In the genomic region with DNA sequence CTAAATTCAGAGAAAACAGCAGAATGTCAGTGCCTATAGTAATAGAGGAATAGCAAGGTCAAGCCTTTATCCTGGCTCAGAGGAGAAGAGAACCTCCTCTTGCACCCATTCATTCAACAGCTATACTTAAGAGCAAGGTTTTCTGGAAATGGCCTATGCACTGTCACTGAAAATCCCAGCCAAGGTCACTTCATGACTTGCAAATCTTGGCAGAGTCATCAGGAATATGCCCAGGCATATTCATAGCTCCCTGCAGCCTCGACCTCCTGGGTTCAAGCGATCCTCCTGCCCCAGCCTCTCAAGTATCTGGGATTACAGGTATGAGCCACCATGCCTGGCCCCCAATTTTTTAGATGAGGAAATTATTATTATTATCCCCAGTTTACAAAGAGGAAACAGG, we compare ENCODE assay signal across 22 cellular contexts. TPM values are rescaled to one million over a fixed set of nuclear protein-coding genes. Genes with fewer than 3 reads are reported as not detected.
A peak's percentile ranks its signal among the peaks of the same experiment; 100 is the strongest.
DNase-seq lines count a peak whose midpoint lies in the region; ATAC-seq, FAIRE-seq and TF ChIP-seq lines count a peak whose summit lies in the region.
"Had no signal": no experiment of that assay in that cellular context is flagged by ENCODE, and none has a peak within 500 bp of the region (broad histone marks: within the 10 kb centered on the region; RNA-seq: fewer than 3 reads in every experiment).

No MANE protein-coding gene starts in this region.

- no peak overlapping the region for H2BK5ac ChIP-seq in mesendoderm (ENCODE audit: low read length)

- no peak overlapping the region for H4K8ac ChIP-seq in mesendoderm (ENCODE audit: low read depth, low read length)

- H2AFZ ChIP-seq in HepG2 (ENCODE audit: low read length): no peak overlapping the region
- H2AFZ ChIP-seq: GM23248 had no signal

- no peak overlapping the region for H3K23ac ChIP-seq in mesendoderm (ENCODE audit: low read length)

- TF ChIP-seq EP300 in HepG2 (IDR thresholded peaks at IDR 0.05; ENCODE audit: low read depth in 2 of 2, low read length in 2 of 2) (no peak), HepG2 (CRISPR knock-in tag; IDR thresholded peaks at IDR 0.05; ENCODE audit: borderline replicate concordance) (no peak)

- H3K4ac ChIP-seq in mesendoderm (ENCODE audit: low read depth, low read length): no peak overlapping the region

- H3K79me1 ChIP-seq in mesendoderm (ENCODE audit: low read length): no peaks in the 10 kb centered on the region

- in situ Hi-C loops in HepG2 (cut with HindIII; ENCODE audit: extremely low pct_ligation_motif_present, low pct_unique_long_range_greater_than_20kb): no loop called here
- in situ Hi-C loops in GM13977 (cut with MboI; ENCODE audit: low pct_unique_long_range_greater_than_20kb, low sequenced_read_pairs, unreplicated experiment): no loop called here

- H2BK120ac ChIP-seq in mesendoderm (ENCODE audit: low read depth, low read length): peak overlapping the region; percentile 49

- H3K4me3 ChIP-seq in HepG2 (replicated peaks in 1 of 3; ENCODE audit: insufficient read depth in 1 of 3, low read depth in 2 of 3, low read length in 3 of 3) (no peak overlapping the region), right lobe of liver (no peak overlapping the region), bronchial epithelial cell (ENCODE audit: low read depth, low read length) (no peak overlapping the region), mesendoderm (ENCODE audit: low read length) (no peak overlapping the region)
- H3K4me3 ChIP-seq: GM12878, GM23248 had no signal

- intact Hi-C loops in HepG2 (cut with micrococcal nuclease; ENCODE audit: unreplicated experiment) (no loop called here), right lobe of liver (cut with DNase I) (no loop called here)

- TF ChIP-seq POLR2A in HepG2 (IDR thresholded peaks at IDR 0.05; ENCODE audit: insufficient read depth in 1 of 2, low read depth in 2 of 2, low read length in 2 of 2) (no peak), right lobe of liver (IDR thresholded peaks at IDR 0.05) (no peak)

- ATAC-seq in HepG2 (no peak), right lobe of liver (no peak), HG03025 (IDR thresholded peaks at IDR 0.05; ENCODE audit: low FRiP score, unreplicated experiment) (no peak)
- ATAC-seq: GM12878 had no signal

- 80% methylated on average over 2 of the region's 2 CpGs for WGBS in HepG2 (ENCODE audit: low lambda C conversion rate)
- 86% methylated on average over 2 of the region's 2 CpGs for WGBS in right lobe of liver (ENCODE audit: insufficient coverage, low coverage, low lambda C conversion rate, missing lambda C conversion rate)
- WGBS in mesendoderm (ENCODE audit: extremely low coverage, insufficient coverage, low lambda C conversion rate): no CpG with 5 or more reads among the region's 2 CpGs

- no peak overlapping the region for H3K9ac ChIP-seq in HepG2 (ENCODE audit: insufficient read depth, low read depth, low read length)
- no peak overlapping the region for H3K9ac ChIP-seq in mesendoderm (ENCODE audit: low read length)
- H3K9ac ChIP-seq: GM23248 had no signal

- no peak for TF ChIP-seq RAD21 in HepG2 (CRISPR knock-in tag; IDR thresholded peaks at IDR 0.05)

- no peaks in the 10 kb centered on the region for H4K20me1 ChIP-seq in HepG2 (ENCODE audit: insufficient read depth, low read length)

- no peak for FAIRE-seq in HepG2 (lab: Jason Lieb, UNC)
- FAIRE-seq in bronchial epithelial cell (lab: Jason Lieb, UNC): no peak
- FAIRE-seq: GM12878, GM19239, H54 had no signal

- H3K4me2 ChIP-seq in HepG2 (ENCODE audit: low read depth, low read length) (no peak overlapping the region), mesendoderm (ENCODE audit: low read length) (no peak overlapping the region)

- H3K27ac ChIP-seq in HepG2 (ENCODE audit: extremely low read length, insufficient read depth, low read length) (no peak overlapping the region), right lobe of liver (no peak overlapping the region), mesendoderm (ENCODE audit: low read depth, low read length) (no peak overlapping the region)
- H3K27ac ChIP-seq: GM23248 had no signal

- H2BK15ac ChIP-seq in mesendoderm (replicated peaks; ENCODE audit: low read depth): no peak overlapping the region

- POLR2A ChIA-PET in HepG2 (lab: Yijun Ruan, JAX): no interaction called here

- H3K79me2 ChIP-seq in HepG2 (ENCODE audit: insufficient read depth, low read length) (no peaks in the 10 kb centered on the region), mesendoderm (ENCODE audit: control insufficient read depth, insufficient read depth, low read length) (no peaks in the 10 kb centered on the region)

- no peaks in the 10 kb centered on the region for H3K27me3 ChIP-seq in HepG2 (ENCODE audit: control insufficient read depth in 1 of 2, insufficient read depth in 2 of 2, low read length in 2 of 2)
- H3K27me3 ChIP-seq in right lobe of liver: no peaks in the 10 kb centered on the region
- H3K27me3 ChIP-seq in bronchial epithelial cell (ENCODE audit: control insufficient read depth, insufficient read depth, low read length): no peaks in the 10 kb centered on the region
- no peaks in the 10 kb centered on the region for H3K27me3 ChIP-seq in mesendoderm (ENCODE audit: insufficient read depth, low read length, poor library complexity)
- H3K27me3 ChIP-seq: BE2C had no signal

- H4K5ac ChIP-seq in mesendoderm (ENCODE audit: low read length): no peak overlapping the region

- peak overlapping the region; percentile 65 for H2AK5ac ChIP-seq in mesendoderm (ENCODE audit: low read length)

- peak overlapping the region; percentile 56 for H3K56ac ChIP-seq in mesendoderm (ENCODE audit: low read length)

- BruUV-seq in HepG2 (replicated peaks; lab: Mats Ljungman, UMichigan): no TSS peak

- peaks cover 56% of the 10 kb centered on the region for H3K4me1 ChIP-seq in HepG2 (ENCODE audit: insufficient read depth, low read length)
- peaks cover 0 to 11% (median 0%) of the 10 kb centered on the region in 4 donors for H3K4me1 ChIP-seq in right lobe of liver
- peaks cover 7% of the 10 kb centered on the region for H3K4me1 ChIP-seq in mesendoderm (ENCODE audit: control insufficient read depth, low read depth, low read length)
- H3K4me1 ChIP-seq: BE2C had no signal

- CTCF ChIA-PET in HepG2 (lab: Yijun Ruan, JAX; ENCODE audit: low intra/inter-chr PET ratio, low total read pairs): no interaction called here

- peak overlapping the region; percentile 69 for H3K18ac ChIP-seq in mesendoderm (ENCODE audit: low read length)

- TF ChIP-seq CTCF in HepG2 (CRISPR knock-in tag; IDR thresholded peaks at IDR 0.05) (no peak), right lobe of liver (IDR thresholded peaks at IDR 0.05) (no peak), bronchial epithelial cell (IDR thresholded peaks at IDR 0.05; ENCODE audit: insufficient read depth, low read length, severe bottlenecking) (no peak), GM13977 (IDR thresholded peaks at IDR 0.05; ENCODE audit: extremely low read depth, insufficient read depth, missing control alignments) (no peak)

- no peaks in the 10 kb centered on the region for H3K36me3 ChIP-seq in HepG2 (replicated peaks in 1 of 2; ENCODE audit: control insufficient read depth in 1 of 2, insufficient read depth in 2 of 2, low read length in 2 of 2)
- H3K36me3 ChIP-seq in right lobe of liver: no peaks in the 10 kb centered on the region
- no peaks in the 10 kb centered on the region for H3K36me3 ChIP-seq in bronchial epithelial cell (ENCODE audit: control insufficient read depth, insufficient read depth, low read length)
- H3K36me3 ChIP-seq in mesendoderm (ENCODE audit: control insufficient read depth, insufficient read depth, low read length): no peaks in the 10 kb centered on the region
- H3K36me3 ChIP-seq: BE2C had no signal

- DNase-seq in HepG2 (ENCODE audit: low spot score): no peak
- no peak for DNase-seq in right lobe of liver
- peak; percentile 10 for DNase-seq in bronchial epithelial cell (ENCODE audit: low read depth)
- no peak for DNase-seq in mesendoderm
- DNase-seq in GM13977 (ENCODE audit: low spot score): no peak
- DNase-seq in activated T-cell treated with anti-CD3 and anti-CD28 coated beads, Interleukin-2, amount 50 U/mL, for 1 hour: no peak
- DNase-seq: ACHN; BE2C; C1 segment of cervical spinal cord; CD4-positive, CD25-positive, alpha-beta regulatory T cell; CD8-positive, alpha-beta memory T cell; COR-L47; DMS 273 treated with DMSO at 0.1 percent for 48 hours; DMS53; DND-41; EL; GM23248; HCEC 1CT had no signal

- H3K9me3 ChIP-seq in HepG2 (ENCODE audit: low read length) (no peaks in the 10 kb centered on the region), right lobe of liver (no peaks in the 10 kb centered on the region)
- H3K9me3 ChIP-seq: BE2C had no signal

TF ChIP-seq in HepG2, 621 proteins besides CTCF, POLR2A, EP300 and RAD21 (continues in another document):
- TF ChIP-seq MTF2 (CRISPR knock-in tag; IDR thresholded peaks at IDR 0.05; ENCODE audit: borderline replicate concordance) (no peak), ZFP90 (CRISPR knock-in tag; IDR thresholded peaks at IDR 0.05; ENCODE audit: borderline replicate concordance) (peak; percentile 64; the same call in 1 of the 2 replicates), ZNF234 (CRISPR knock-in tag; conservative IDR thresholded peaks at IDR 0.05) (no peak)

RNA-seq across cellular contexts. Expression of a gene that starts 35.8 kb away (rescaled TPM):
- total RNA-seq in HepG2 (2016; rRNA removed; fragmentation: Illumina TruSeq; extraction: Trizol) (11.0 and 13.1 TPM in 2 replicates), right lobe of liver (10 to 100 TPM in 3 of 6 experiments, 1 to 10 TPM in 3; 3.5 to 20.5 (median 9.7) TPM), bronchial epithelial cell (8.4 and 12.0 TPM in 2 replicates)
- 7.4 and 7.7 TPM in 2 replicates for total RNA-seq in HepG2 (2016; cell fraction: cytosol; rRNA removed; fragmentation: Illumina TruSeq; extraction: Trizol; ENCODE audit: low read depth)
- total RNA-seq in HepG2 (2016; cell fraction: insoluble cytoplasmic fraction; rRNA removed; fragmentation: Illumina TruSeq; extraction: Trizol): 10.6 and 11.4 TPM in 2 replicates
- total RNA-seq in HepG2 (2016; cell fraction: membrane; rRNA removed; fragmentation: Illumina TruSeq; extraction: Trizol): 8.1 and 8.3 TPM in 2 replicates
- 6.7 and 7.6 TPM in 2 replicates for total RNA-seq in HepG2 (2016; cell fraction: nucleus; rRNA removed; fragmentation: Illumina TruSeq; extraction: Trizol)
- 3.5 and 3.6 TPM in 2 replicates for polyA plus RNA-seq in HepG2 (2011; rRNA removed)
- polyA plus RNA-seq in HepG2 (2011; cell fraction: cytosol; rRNA removed): 1.7 and 1.8 TPM in 2 replicates
- polyA plus RNA-seq in HepG2 (2011; cell fraction: nucleus; rRNA removed): 3.6 and 4.8 TPM in 2 replicates
- 5.3 and 6.0 TPM in 2 replicates for polyA plus RNA-seq in HepG2 (2012)
- polyA plus RNA-seq in HepG2 (2016; cell fraction: cytosol; fragmentation: Illumina TruSeq; extraction: Trizol; ENCODE audit: low read depth): 0.45 and 0.55 TPM in 2 replicates
- 6.1 and 6.3 TPM in 2 replicates for polyA plus RNA-seq in HepG2 (2016; cell fraction: insoluble cytoplasmic fraction; fragmentation: Illumina TruSeq; extraction: Trizol; ENCODE audit: low read depth)
- 1.7 and 2.1 TPM in 2 replicates for polyA plus RNA-seq in HepG2 (2016; cell fraction: membrane; fragmentation: Illumina TruSeq; extraction: Trizol; ENCODE audit: low read depth)
- polyA plus RNA-seq in HepG2 (2016; cell fraction: nucleus; fragmentation: Illumina TruSeq; extraction: Trizol; ENCODE audit: insufficient read depth, low read depth): 7.9 and 8.0 TPM in 2 replicates
- polyA minus RNA-seq in HepG2 (2011; rRNA and poly(A)+ RNA removed; ENCODE audit: low replicate concordance): 9.5 and 10.1 TPM in 2 replicates
- polyA minus RNA-seq in HepG2 (2011; cell fraction: cytosol; rRNA and poly(A)+ RNA removed): 11.4 and 14.6 TPM in 2 replicates
- polyA minus RNA-seq in HepG2 (2011; cell fraction: nucleus; rRNA and poly(A)+ RNA removed): 6.4 and 12.3 TPM in 2 replicates
- 56.3 TPM for polyA plus RNA-seq in mesendoderm (2013, experiment 1 of 2)
- 58.8 TPM for polyA plus RNA-seq in mesendoderm (2013, experiment 2 of 2)
